8 cellular contexts compared by ENCODE assay signal in genomic region chr14:61269321-61270083, GRCh38. TPM values are rescaled to one million over a fixed set of nuclear protein-coding genes. Genes with fewer than 3 reads are reported as not detected.
DNase-seq lines count a peak whose midpoint lies in the region; ATAC-seq and TF ChIP-seq lines count a peak whose summit lies in the region.

No MANE protein-coding gene starts in this region.

- peak; percentile 63 for DNase-seq in BE2C
- DNase-seq in NCI-H510A treated with DMSO at 0.1 percent for 48 hours (lab: John Stamatoyannopoulos, UW) = peak; percentile 92
- peak; percentile 93 for DNase-seq in activated CD4-positive, alpha-beta T cell treated with anti-CD3 and anti-CD28 coated beads, Interleukin-2, amount 10 ng/mL, durations not matched to agents 24 days and 14 days
- DNase-seq in dedifferentiated amniotic fluid mesenchymal stem cell (ENCODE audit: extremely low spot score) = peak; percentile 81
- DNase-seq in right lobe of liver = peak; percentile 58 to 79 (median 67)
- DNase-seq in stimulated activated CD4-positive, alpha-beta T cell treated with anti-CD3 and anti-CD28 coated beads, Interleukin-4, amount 100 ng/mL, for 48 hours (ENCODE audit: low read depth in 2 of 2) = peak; percentile 68 to 71

- peak; percentile 80 for ATAC-seq in GM19328 (IDR thresholded peaks at IDR 0.05; ENCODE audit: unreplicated experiment)
- peak; percentile 85 for ATAC-seq in HG03442 (IDR thresholded peaks at IDR 0.05; ENCODE audit: unreplicated experiment)
- peak; percentile 99 for ATAC-seq in right lobe of liver

- H3K27me3 Mint-ChIP-seq in activated CD4-positive, alpha-beta T cell treated with anti-CD3 and anti-CD28 coated beads, Interleukin-2, amount 10 ng/mL, durations not matched to agents 24 days and 14 days = peaks cover 59% of the 10 kb centered on the region

- no peak for TF ChIP-seq POLR2A in right lobe of liver (IDR thresholded peaks at IDR 0.05)

- H3K4me1 Mint-ChIP-seq in activated CD4-positive, alpha-beta T cell treated with anti-CD3 and anti-CD28 coated beads, Interleukin-2, amount 10 ng/mL, durations not matched to agents 24 days and 14 days = peaks cover 7% of the 10 kb centered on the region

- intact Hi-C loops in activated CD4-positive, alpha-beta T cell treated with anti-CD3 and anti-CD28 coated beads, Interleukin-2, amount 10 ng/mL, durations not matched to agents 24 days and 14 days (cut with micrococcal nuclease) = loop anchor here (1.0 to 5.0 kb wide), 3 partner anchors 17 to 858 kb away; no protein-coding TSS in a partner anchor
- intact Hi-C loops in right lobe of liver (cut with DNase I) = no loop called here

- 2% methylated on average over 21 of the region's 21 CpGs for WGBS in right lobe of liver (ENCODE audit: insufficient coverage, low coverage, low lambda C conversion rate, missing lambda C conversion rate)

- no peaks in the 10 kb centered on the region for H3K36me3 ChIP-seq in BE2C
- H3K36me3 ChIP-seq in right lobe of liver = no peaks in the 10 kb centered on the region

- H3K4me3 ChIP-seq in BE2C (ENCODE audit: low read depth, low read length) (peak overlapping the region; percentile 41), right lobe of liver (peak overlapping the region; percentile 23 to 46 (median 39))

- no peaks in the 10 kb centered on the region for H3K36me3 Mint-ChIP-seq in activated CD4-positive, alpha-beta T cell treated with anti-CD3 and anti-CD28 coated beads, Interleukin-2, amount 10 ng/mL, durations not matched to agents 24 days and 14 days (ENCODE audit: low read depth)

- H3K9me3 ChIP-seq in BE2C = no peaks in the 10 kb centered on the region
- H3K9me3 ChIP-seq in right lobe of liver = no peaks in the 10 kb centered on the region

- H3K27ac Mint-ChIP-seq in activated CD4-positive, alpha-beta T cell treated with anti-CD3 and anti-CD28 coated beads, Interleukin-2, amount 10 ng/mL, durations not matched to agents 24 days and 14 days = no peak overlapping the region

- peak overlapping the region; percentile 69 for H3K4me3 Mint-ChIP-seq in activated CD4-positive, alpha-beta T cell treated with anti-CD3 and anti-CD28 coated beads, Interleukin-2, amount 10 ng/mL, durations not matched to agents 24 days and 14 days

- no peak overlapping the region for H3K27ac ChIP-seq in right lobe of liver

- H3K4me1 ChIP-seq in BE2C (no peaks in the 10 kb centered on the region), right lobe of liver (peaks cover 0 to 4% (median under 1%) of the 10 kb centered on the region in 4 donors)

- peak; percentile 86 for TF ChIP-seq CTCF in BE2C (IDR thresholded peaks at IDR 0.05; ENCODE audit: low read depth, low read length)
- TF ChIP-seq CTCF in right lobe of liver (IDR thresholded peaks at IDR 0.05) = peak; percentile 73 to 83 (median 76)

- H3K27me3 ChIP-seq in BE2C (peaks cover 30% of the 10 kb centered on the region), right lobe of liver (no peaks in the 10 kb centered on the region)

- no peaks in the 10 kb centered on the region for H3K9me3 Mint-ChIP-seq in activated CD4-positive, alpha-beta T cell treated with anti-CD3 and anti-CD28 coated beads, Interleukin-2, amount 10 ng/mL, durations not matched to agents 24 days and 14 days

RNA-seq across cellular contexts. Expression of gene TMEM30B, which starts 11.6 kb away (rescaled TPM):
- not detected for polyA plus RNA-seq in BE2C (2012; ENCODE audit: insufficient read depth, insufficient read length, low read depth)
- total RNA-seq in activated CD4-positive, alpha-beta T cell treated with anti-CD3 and anti-CD28 coated beads, Interleukin-2, amount 10 ng/mL, durations not matched to agents 24 days and 14 days = 0.44 and 0.47 TPM in 2 replicates
- 1 to 10 TPM; 4.5 to 10.0 (median 6.7) TPM for total RNA-seq in right lobe of liver

RNA-seq across cellular contexts. Expression of gene PRKCH, which starts 51.9 kb away (rescaled TPM):
- 7.2 TPM for polyA plus RNA-seq in BE2C (2012; ENCODE audit: insufficient read depth, insufficient read length, low read depth)
- 108 and 118 TPM in 2 replicates for total RNA-seq in activated CD4-positive, alpha-beta T cell treated with anti-CD3 and anti-CD28 coated beads, Interleukin-2, amount 10 ng/mL, durations not matched to agents 24 days and 14 days
- 10 to 100 TPM in 2 of 6 experiments, 1 to 10 TPM in 4; 5.0 to 12.1 (median 8.8) TPM for total RNA-seq in right lobe of liver
